Comparison of ENCODE assay signal across 17 cellular contexts in the genomic region with DNA sequence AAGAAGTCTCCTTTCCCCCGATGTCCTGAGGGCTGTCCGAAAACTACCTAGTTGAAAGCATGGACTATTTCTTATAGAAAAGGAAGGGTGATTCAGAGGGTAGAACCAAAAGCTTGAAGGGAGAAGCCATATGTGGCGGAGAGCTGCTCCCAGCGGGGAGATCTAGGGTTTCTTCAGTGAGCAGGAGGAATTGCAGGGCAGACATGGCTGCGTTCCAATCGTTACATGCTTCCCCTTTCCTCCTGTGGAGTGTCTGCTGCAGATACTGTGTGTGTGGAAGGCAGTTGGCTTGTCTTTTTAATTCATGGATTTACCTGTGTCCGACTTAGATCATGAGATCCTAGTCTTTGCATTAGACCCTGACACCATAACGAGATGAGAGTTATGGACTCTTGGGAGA.
DNase-seq lines count a peak whose midpoint lies in the region; ATAC-seq and TF ChIP-seq lines count a peak whose summit lies in the region.
"Had no signal": no experiment of that assay in that cellular context is flagged by ENCODE, and none has a peak within 500 bp of the region (broad histone marks: within the 10 kb centered on the region; RNA-seq: fewer than 3 reads in every experiment).

No MANE protein-coding gene starts in this region.

- no peak for TF ChIP-seq POLR2A in spleen (IDR thresholded peaks at IDR 0.05)

- peaks cover 0 to 13% (median 0%) of the 10 kb centered on the region in 8 donors for H3K9me3 ChIP-seq in spleen
- H3K9me3 ChIP-seq: A549, Caco-2 had no signal

- no peak overlapping the region for H3K27ac ChIP-seq in spleen
- H3K27ac ChIP-seq: 22Rv1, A549, C4-2B had no signal

- H3K9me3 Mint-ChIP-seq in neural crest cell = peaks cover 13% of the 10 kb centered on the region
- H3K9me3 Mint-ChIP-seq: CD4-positive, alpha-beta T cell had no signal

- H3K4me1 ChIP-seq in spleen = no peaks in the 10 kb centered on the region
- H3K4me1 ChIP-seq: A549, Caco-2 had no signal

- no peak overlapping the region for H3K4me3 ChIP-seq in spleen
- H3K4me3 ChIP-seq: A549, GM23338 had no signal

- ATAC-seq in HG03469 (IDR thresholded peaks at IDR 0.05; ENCODE audit: unreplicated experiment) = no peak
- no peak for ATAC-seq in GM21447 (IDR thresholded peaks at IDR 0.05; ENCODE audit: unreplicated experiment)
- ATAC-seq: A549, GM23338 had no signal

- no peak overlapping the region for H3K4me3 Mint-ChIP-seq in neural crest cell
- H3K4me3 Mint-ChIP-seq: CD4-positive, alpha-beta T cell; GM23338 had no signal

- no peaks in the 10 kb centered on the region for H3K36me3 ChIP-seq in spleen

- peak overlapping the region; percentile 88 for H3K27ac Mint-ChIP-seq in neural crest cell (ENCODE audit: unreplicated experiment)
- H3K27ac Mint-ChIP-seq: CD4-positive, alpha-beta T cell; GM23338 had no signal

- no peaks in the 10 kb centered on the region for H3K27me3 Mint-ChIP-seq in neural crest cell (ENCODE audit: low read depth)
- H3K27me3 Mint-ChIP-seq: CD4-positive, alpha-beta T cell had no signal

- H3K27me3 ChIP-seq in spleen (replicated peaks in 1 of 7) = no peaks in the 10 kb centered on the region

- intact Hi-C loops in spleen (cut with DNase I; ENCODE audit: low total_unique reads) = no loop called here

- WGBS in spleen, 5 donors = 84 to 89% (median 87%) methylated on average over 8 of the region's 8 CpGs

- DNase-seq in DMS 273 (lab: John Stamatoyannopoulos, UW; ENCODE audit: unreplicated experiment) (peak; percentile 19), DMS 273 treated with DMSO at 0.1 percent for 48 hours (lab: John Stamatoyannopoulos, UW) (no peak), RPMI8226 (peak; percentile 4), cerebellar cortex (ENCODE audit: low spot score) (peak; percentile 67), neural crest cell (ENCODE audit: low read depth, low spot score) (no peak), spleen (no peak)
- DNase-seq: AML-193; Caco-2; CD4-positive, alpha-beta T cell; DMS79 treated with DMSO at 0.1 percent for 48 hours; HCEC 1CT had no signal

- H3K36me3 Mint-ChIP-seq in neural crest cell (ENCODE audit: low read depth) = peaks cover 17% of the 10 kb centered on the region

- peaks cover 28% of the 10 kb centered on the region for H3K4me1 Mint-ChIP-seq in neural crest cell
- H3K4me1 Mint-ChIP-seq: GM23338 had no signal

- TF ChIP-seq CTCF in neural crest cell (conservative IDR thresholded peaks at IDR 0.05) = no peak
- TF ChIP-seq CTCF in spleen (IDR thresholded peaks at IDR 0.05 in 8 of 11, conservative IDR thresholded peaks at IDR 0.05 in 3 of 11) = no peak

Comparison
In these comparisons a context has a peak if more than half of its experiments do, and no peak if none do; other contexts are left out.
1. DNase-seq: peak in DMS 273 (single experiment), RPMI8226 (single experiment) and cerebellar cortex (single experiment); none in DMS 273 treated with DMSO at 0.1 percent for 48 hours (single experiment), neural crest cell (single experiment) and spleen (single experiment).